ENCODE assay signal across 2 cellular contexts in the genomic region with DNA sequence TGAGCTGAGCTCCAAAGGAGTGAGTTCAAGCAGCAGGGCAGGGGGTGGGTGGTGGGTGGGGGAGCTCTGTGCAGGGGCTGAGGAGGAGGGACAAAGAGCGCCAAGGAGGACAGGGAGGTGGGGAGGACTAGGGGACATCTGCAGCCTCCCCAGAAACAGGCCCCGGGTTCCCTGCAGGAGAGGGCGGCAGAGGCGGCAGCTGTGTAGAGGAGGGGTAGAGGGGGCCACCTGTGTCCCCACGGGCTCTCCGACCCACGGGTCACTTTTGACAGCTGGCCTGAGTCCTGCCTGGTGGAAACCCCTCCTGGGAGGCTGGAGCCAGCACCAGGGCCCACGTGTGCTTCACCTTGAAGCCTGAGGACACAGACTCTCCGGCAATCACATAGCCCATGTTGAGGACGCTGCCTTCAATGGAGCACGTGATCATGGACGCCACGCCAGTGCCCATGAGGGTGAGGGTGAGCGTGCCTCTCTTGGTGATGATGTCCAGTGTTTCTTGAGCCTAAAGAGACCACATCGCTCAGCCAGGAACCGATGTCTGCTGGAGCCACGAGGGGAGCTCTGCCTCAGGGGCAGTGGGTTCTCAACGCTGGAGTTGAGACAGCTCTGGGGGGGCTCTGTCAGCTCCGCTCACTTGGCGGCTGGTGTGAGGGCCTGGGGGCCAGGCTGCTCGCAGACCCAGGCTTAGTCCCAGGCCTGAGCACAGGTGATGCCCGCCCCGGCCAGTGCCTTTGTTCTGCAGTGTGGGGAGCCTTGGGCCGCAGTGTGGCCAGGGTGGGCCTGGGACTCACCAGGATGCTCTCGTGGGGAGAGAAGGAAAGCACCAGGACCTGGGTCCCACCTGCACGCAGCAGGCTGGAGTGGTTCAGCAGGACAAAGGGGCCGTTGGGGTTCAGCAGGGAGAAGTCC.
TF ChIP-seq lines count a peak whose summit lies in the region.

No MANE protein-coding gene starts in this region.

TF ChIP-seq in A549, 52 proteins besides CTCF, POLR2A, EP300 and RAD21:
- TF ChIP-seq USF2 (IDR thresholded peaks at IDR 0.05) (peak; percentile 13; the same call in 1 of the 2 replicates), HMGXB4 (CRISPR knock-in tag; IDR thresholded peaks at IDR 0.05; ENCODE audit: borderline replicate concordance) (no peak)

TF ChIP-seq in K562, 482 proteins besides CTCF, POLR2A, EP300 and RAD21:
- TF ChIP-seq ZNF146 (CRISPR knock-in tag; IDR thresholded peaks at IDR 0.05; ENCODE audit: unreplicated experiment), result no peak
- no peak for TF ChIP-seq PTRF (tag; IDR thresholded peaks at IDR 0.05)
- TF ChIP-seq ZNF143 (CRISPR knock-in tag; IDR thresholded peaks at IDR 0.05), result no peak
- no peak for TF ChIP-seq PRMT5 (CRISPR knock-in tag; IDR thresholded peaks at IDR 0.05)
- TF ChIP-seq HDGF (IDR thresholded peaks at IDR 0.05), result no peak
- no peak for TF ChIP-seq JUN (IDR thresholded peaks at IDR 0.05; ENCODE audit: borderline replicate concordance, low read depth, low read length)
- TF ChIP-seq JUN (CRISPR knock-in tag; IDR thresholded peaks at IDR 0.05; ENCODE audit: borderline replicate concordance), result no peak
- no peak for TF ChIP-seq FOS (IDR thresholded peaks at IDR 0.05; ENCODE audit: extremely low read depth, insufficient read length)
- 0 out of 2 replicates have a peak, but pooled peaks have one; percentile 41 for TF ChIP-seq CBFB (CRISPR knock-in tag; IDR thresholded peaks at IDR 0.05)
- TF ChIP-seq ADNP (tag; IDR thresholded peaks at IDR 0.05), result no peak
- TF ChIP-seq, protein P1, sequence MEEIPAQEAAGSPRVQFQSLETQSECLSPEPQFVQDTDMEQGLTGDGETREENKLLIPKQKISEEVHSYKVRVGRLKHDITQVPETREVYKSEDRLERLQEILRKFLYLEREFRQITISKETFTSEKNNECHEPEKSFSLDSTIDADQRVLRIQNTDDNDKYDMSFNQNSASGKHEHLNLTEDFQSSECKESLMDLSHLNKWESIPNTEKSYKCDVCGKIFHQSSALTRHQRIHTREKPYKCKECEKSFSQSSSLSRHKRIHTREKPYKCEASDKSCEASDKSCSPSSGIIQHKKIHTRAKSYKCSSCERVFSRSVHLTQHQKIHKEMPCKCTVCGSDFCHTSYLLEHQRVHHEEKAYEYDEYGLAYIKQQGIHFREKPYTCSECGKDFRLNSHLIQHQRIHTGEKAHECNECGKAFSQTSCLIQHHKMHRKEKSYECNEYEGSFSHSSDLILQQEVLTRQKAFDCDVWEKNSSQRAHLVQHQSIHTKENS (CRISPR knock-in tag; IDR thresholded peaks at IDR 0.05), result no peak
- TF ChIP-seq CBX8 (IDR thresholded peaks at IDR 0.05; ENCODE audit: borderline replicate concordance, extremely low read depth, low read depth, low read length, poor library complexity, severe bottlenecking), result no peak
- no peak for TF ChIP-seq MEF2A (IDR thresholded peaks at IDR 0.05; ENCODE audit: control insufficient read depth, low read depth, low read length)
- peak; percentile 63 for TF ChIP-seq ZNF263 (CRISPR knock-in tag; IDR thresholded peaks at IDR 0.05; ENCODE audit: borderline replicate concordance)
- 0 out of 2 replicates have a peak, but pooled peaks have one; percentile 37 for TF ChIP-seq BHLHE40 (IDR thresholded peaks at IDR 0.05; ENCODE audit: low read length)
- peak; percentile 20; the same call in 1 of the 2 replicates for TF ChIP-seq MAX (CRISPR knock-in tag; IDR thresholded peaks at IDR 0.05)
- TF ChIP-seq, protein P2, sequence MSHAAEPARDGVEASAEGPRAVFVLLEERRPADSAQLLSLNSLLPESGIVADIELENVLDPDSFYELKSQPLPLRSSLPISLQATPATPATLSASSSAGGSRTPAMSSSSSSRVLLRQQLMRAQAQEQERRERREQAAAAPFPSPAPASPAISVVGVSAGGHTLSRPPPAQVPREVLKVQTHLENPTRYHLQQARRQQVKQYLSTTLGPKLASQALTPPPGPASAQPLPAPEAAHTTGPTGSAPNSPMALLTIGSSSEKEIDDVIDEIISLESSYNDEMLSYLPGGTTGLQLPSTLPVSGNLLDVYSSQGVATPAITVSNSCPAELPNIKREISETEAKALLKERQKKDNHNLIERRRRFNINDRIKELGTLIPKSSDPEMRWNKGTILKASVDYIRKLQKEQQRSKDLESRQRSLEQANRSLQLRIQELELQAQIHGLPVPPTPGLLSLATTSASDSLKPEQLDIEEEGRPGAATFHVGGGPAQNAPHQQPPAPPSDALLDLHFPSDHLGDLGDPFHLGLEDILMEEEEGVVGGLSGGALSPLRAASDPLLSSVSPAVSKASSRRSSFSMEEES (CRISPR knock-in tag; IDR thresholded peaks at IDR 0.05), result peak; percentile 59
- TF ChIP-seq, protein P3, sequence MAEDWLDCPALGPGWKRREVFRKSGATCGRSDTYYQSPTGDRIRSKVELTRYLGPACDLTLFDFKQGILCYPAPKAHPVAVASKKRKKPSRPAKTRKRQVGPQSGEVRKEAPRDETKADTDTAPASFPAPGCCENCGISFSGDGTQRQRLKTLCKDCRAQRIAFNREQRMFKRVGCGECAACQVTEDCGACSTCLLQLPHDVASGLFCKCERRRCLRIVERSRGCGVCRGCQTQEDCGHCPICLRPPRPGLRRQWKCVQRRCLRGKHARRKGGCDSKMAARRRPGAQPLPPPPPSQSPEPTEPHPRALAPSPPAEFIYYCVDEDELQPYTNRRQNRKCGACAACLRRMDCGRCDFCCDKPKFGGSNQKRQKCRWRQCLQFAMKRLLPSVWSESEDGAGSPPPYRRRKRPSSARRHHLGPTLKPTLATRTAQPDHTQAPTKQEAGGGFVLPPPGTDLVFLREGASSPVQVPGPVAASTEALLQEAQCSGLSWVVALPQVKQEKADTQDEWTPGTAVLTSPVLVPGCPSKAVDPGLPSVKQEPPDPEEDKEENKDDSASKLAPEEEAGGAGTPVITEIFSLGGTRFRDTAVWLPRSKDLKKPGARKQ (CRISPR knock-in tag; IDR thresholded peaks at IDR 0.05), result no peak
- no peak for TF ChIP-seq GABPB1 (CRISPR knock-in tag; IDR thresholded peaks at IDR 0.05)
- no peak for TF ChIP-seq HNRNPL (IDR thresholded peaks at IDR 0.05; ENCODE audit: low read depth, low read length)
- no peak for TF ChIP-seq ZNF354B (CRISPR knock-in tag; IDR thresholded peaks at IDR 0.05)
- no peak for TF ChIP-seq RBM15 (IDR thresholded peaks at IDR 0.05; ENCODE audit: insufficient read depth, low read length)
- TF ChIP-seq THRAP3 (IDR thresholded peaks at IDR 0.05; ENCODE audit: borderline replicate concordance), result no peak
- TF ChIP-seq ZNF140 (CRISPR knock-in tag; IDR thresholded peaks at IDR 0.05), result no peak
- no peak for TF ChIP-seq NRF1 (conservative IDR thresholded peaks at IDR 0.05 in 1 of 2, IDR thresholded peaks at IDR 0.05 in 1 of 2)
- TF ChIP-seq ZNF707 (CRISPR knock-in tag; conservative IDR thresholded peaks at IDR 0.05), result no peak
- TF ChIP-seq KDM1A (IDR thresholded peaks at IDR 0.05), result no peak
- TF ChIP-seq ZFPM2 (CRISPR knock-in tag; IDR thresholded peaks at IDR 0.05), result no peak
- no peak for TF ChIP-seq TAL1 (IDR thresholded peaks at IDR 0.05)
- TF ChIP-seq ZBTB12 (CRISPR knock-in tag; IDR thresholded peaks at IDR 0.05), result no peak
- peak; percentile 59 for TF ChIP-seq RAD51 (IDR thresholded peaks at IDR 0.05; ENCODE audit: borderline replicate concordance, low read depth)
- TF ChIP-seq USF2 (CRISPR knock-in tag; IDR thresholded peaks at IDR 0.05), result peak; percentile 63
- TF ChIP-seq, protein P4, sequence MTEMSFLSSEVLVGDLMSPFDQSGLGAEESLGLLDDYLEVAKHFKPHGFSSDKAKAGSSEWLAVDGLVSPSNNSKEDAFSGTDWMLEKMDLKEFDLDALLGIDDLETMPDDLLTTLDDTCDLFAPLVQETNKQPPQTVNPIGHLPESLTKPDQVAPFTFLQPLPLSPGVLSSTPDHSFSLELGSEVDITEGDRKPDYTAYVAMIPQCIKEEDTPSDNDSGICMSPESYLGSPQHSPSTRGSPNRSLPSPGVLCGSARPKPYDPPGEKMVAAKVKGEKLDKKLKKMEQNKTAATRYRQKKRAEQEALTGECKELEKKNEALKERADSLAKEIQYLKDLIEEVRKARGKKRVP (CRISPR knock-in tag; IDR thresholded peaks at IDR 0.05), result no peak
- no peak for TF ChIP-seq RBM22 (IDR thresholded peaks at IDR 0.05; ENCODE audit: low read depth, low read length, poor library complexity, severe bottlenecking)
- TF ChIP-seq, protein P5, sequence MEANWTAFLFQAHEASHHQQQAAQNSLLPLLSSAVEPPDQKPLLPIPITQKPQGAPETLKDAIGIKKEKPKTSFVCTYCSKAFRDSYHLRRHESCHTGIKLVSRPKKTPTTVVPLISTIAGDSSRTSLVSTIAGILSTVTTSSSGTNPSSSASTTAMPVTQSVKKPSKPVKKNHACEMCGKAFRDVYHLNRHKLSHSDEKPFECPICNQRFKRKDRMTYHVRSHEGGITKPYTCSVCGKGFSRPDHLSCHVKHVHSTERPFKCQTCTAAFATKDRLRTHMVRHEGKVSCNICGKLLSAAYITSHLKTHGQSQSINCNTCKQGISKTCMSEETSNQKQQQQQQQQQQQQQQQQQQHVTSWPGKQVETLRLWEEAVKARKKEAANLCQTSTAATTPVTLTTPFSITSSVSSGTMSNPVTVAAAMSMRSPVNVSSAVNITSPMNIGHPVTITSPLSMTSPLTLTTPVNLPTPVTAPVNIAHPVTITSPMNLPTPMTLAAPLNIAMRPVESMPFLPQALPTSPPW (CRISPR knock-in tag; IDR thresholded peaks at IDR 0.05), result no peak
- TF ChIP-seq CCNT2 (IDR thresholded peaks at IDR 0.05; ENCODE audit: borderline replicate concordance, extremely low read depth, insufficient read length, low read depth, low read length), result no peak
- TF ChIP-seq MYC (IDR thresholded peaks at IDR 0.05; ENCODE audit: low read depth, low read length), result no peak
- TF ChIP-seq MYC (CRISPR knock-in tag; IDR thresholded peaks at IDR 0.05; ENCODE audit: borderline replicate concordance, low read depth), result no peak
- TF ChIP-seq SPI1 (IDR thresholded peaks at IDR 0.05; ENCODE audit: borderline replicate concordance, low read depth, low read length), result no peak
- TF ChIP-seq ZFP1 (CRISPR knock-in tag; IDR thresholded peaks at IDR 0.05), result no peak
- peak; percentile 80 for TF ChIP-seq USF1 (CRISPR knock-in tag; IDR thresholded peaks at IDR 0.05)
- TF ChIP-seq RB1 (IDR thresholded peaks at IDR 0.05; ENCODE audit: low read depth), result no peak
- TF ChIP-seq RBBP5 (IDR thresholded peaks at IDR 0.05; ENCODE audit: borderline replicate concordance, insufficient read depth, low read length, poor library complexity, severe bottlenecking), result peak; percentile 22
- TF ChIP-seq GABPB2 (CRISPR knock-in tag; conservative IDR thresholded peaks at IDR 0.05), result no peak
- no peak for TF ChIP-seq ZKSCAN8 (CRISPR knock-in tag; IDR thresholded peaks at IDR 0.05)
